Comparison of ENCODE assay signal across 1 cellular context in genomic region chr14:24155100-24155499, GRCh38.
TF ChIP-seq lines count a peak whose summit lies in the region.

No MANE protein-coding gene starts in this region.

TF ChIP-seq in GM12878, 131 proteins besides CTCF, POLR2A, EP300 and RAD21:
- no peak for TF ChIP-seq YY1 (IDR thresholded peaks at IDR 0.05; ENCODE audit: low read depth, low read length)
- TF ChIP-seq RCOR1 (conservative IDR thresholded peaks at IDR 0.05; ENCODE audit: low read depth, low read length): no peak
- TF ChIP-seq NFYA (IDR thresholded peaks at IDR 0.05; ENCODE audit: borderline replicate concordance, low read depth, low read length): no peak
- TF ChIP-seq FOXM1 (IDR thresholded peaks at IDR 0.05; ENCODE audit: low read depth, low read length): no peak
- no peak for TF ChIP-seq CBX3 (IDR thresholded peaks at IDR 0.05; ENCODE audit: borderline replicate concordance, low read depth)
- TF ChIP-seq MAX (IDR thresholded peaks at IDR 0.05; ENCODE audit: low read depth, low read length): no peak
- no peak for TF ChIP-seq CHD2 (IDR thresholded peaks at IDR 0.05; ENCODE audit: borderline replicate concordance, low read depth, low read length)
- TF ChIP-seq RAD51 (IDR thresholded peaks at IDR 0.05): no peak
- TF ChIP-seq, protein P1, sequence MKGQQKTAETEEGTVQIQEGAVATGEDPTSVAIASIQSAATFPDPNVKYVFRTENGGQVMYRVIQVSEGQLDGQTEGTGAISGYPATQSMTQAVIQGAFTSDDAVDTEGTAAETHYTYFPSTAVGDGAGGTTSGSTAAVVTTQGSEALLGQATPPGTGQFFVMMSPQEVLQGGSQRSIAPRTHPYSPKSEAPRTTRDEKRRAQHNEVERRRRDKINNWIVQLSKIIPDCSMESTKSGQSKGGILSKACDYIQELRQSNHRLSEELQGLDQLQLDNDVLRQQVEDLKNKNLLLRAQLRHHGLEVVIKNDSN (IDR thresholded peaks at IDR 0.05; ENCODE audit: borderline replicate concordance, extremely low read length, insufficient read depth, low read depth, low read length): no peak
- TF ChIP-seq CREB1 (IDR thresholded peaks at IDR 0.05; ENCODE audit: low read depth): no peak
